In the genomic region with DNA sequence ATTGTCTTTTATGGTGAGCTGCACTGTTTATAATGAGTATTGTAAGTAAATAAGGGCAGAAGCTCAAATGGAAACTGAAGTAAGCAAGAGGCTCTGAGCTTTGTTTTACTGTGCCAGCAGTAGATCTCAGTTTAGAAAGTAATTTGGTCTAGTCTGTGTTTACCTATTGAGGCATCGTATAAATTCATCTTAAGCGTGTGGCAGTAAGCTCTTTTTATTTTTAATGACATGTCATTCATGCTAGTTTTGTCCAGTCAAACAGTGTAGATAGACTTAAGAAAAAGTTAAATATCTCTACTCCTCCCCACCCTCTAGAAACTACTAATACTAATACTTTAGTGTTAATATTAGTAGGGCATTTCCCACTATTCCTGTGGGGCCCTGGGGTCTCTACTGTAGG, we compare ENCODE assay signal across 8 cellular contexts. TPM values are rescaled to one million over a fixed set of nuclear protein-coding genes. Genes with fewer than 3 reads are reported as not detected.
DNase-seq lines count a peak whose midpoint lies in the region; ATAC-seq, FAIRE-seq and TF ChIP-seq lines count a peak whose summit lies in the region.

No MANE protein-coding gene starts in this region.

- no peak for DNase-seq in activated naive CD4-positive, alpha-beta T cell treated with anti-CD3 and anti-CD28 coated beads, Interleukin-2, amount 10 ng/mL, durations not matched to agents 7 days and 5 days
- DNase-seq in activated naive CD4-positive, alpha-beta T cell (lab: John Stamatoyannopoulos, UW): no peak
- DNase-seq in kidney: no peak
- DNase-seq in upper lobe of right lung: no peak
- no peak for DNase-seq in effector CD4-positive, alpha-beta T cell
- DNase-seq in NCI-H1092 (lab: John Stamatoyannopoulos, UW): no peak

- peak overlapping the region; percentile 42 to 92 for H3K9ac ChIP-seq in kidney (ENCODE audit: low read length in 2 of 2)

- no peaks in the 10 kb centered on the region for H3K27me3 ChIP-seq in upper lobe of right lung

- H3K4me1 ChIP-seq in kidney (ENCODE audit: control insufficient read depth in 1 of 2, insufficient read depth in 1 of 2, low read depth in 1 of 2, low read length in 2 of 2) (peaks cover 0 to 14% of the 10 kb centered on the region in 2 donors), upper lobe of right lung (peaks cover 32% of the 10 kb centered on the region)

- H3K36me3 ChIP-seq in kidney (ENCODE audit: control insufficient read depth in 1 of 2, insufficient read depth in 2 of 2, low read length in 2 of 2): no peaks in the 10 kb centered on the region
- H3K36me3 ChIP-seq in upper lobe of right lung: no peaks in the 10 kb centered on the region

- peak overlapping the region; percentile 83 for H3K4me3 Mint-ChIP-seq in activated naive CD4-positive, alpha-beta T cell treated with anti-CD3 and anti-CD28 coated beads, Interleukin-2, amount 10 ng/mL, durations not matched to agents 7 days and 5 days
- peak overlapping the region; percentile 95 for H3K4me3 Mint-ChIP-seq in activated naive CD8-positive, alpha-beta T cell

- H3K4me3 ChIP-seq in kidney (ENCODE audit: low read length in 2 of 2) (peak overlapping the region; percentile 82 to 99), upper lobe of right lung (peak overlapping the region; percentile 68)

- no peaks in the 10 kb centered on the region for H3K9me3 Mint-ChIP-seq in activated naive CD4-positive, alpha-beta T cell treated with anti-CD3 and anti-CD28 coated beads, Interleukin-2, amount 10 ng/mL, durations not matched to agents 7 days and 5 days
- H3K9me3 Mint-ChIP-seq in activated naive CD8-positive, alpha-beta T cell (ENCODE audit: low read depth): no peaks in the 10 kb centered on the region

- intact Hi-C loops in kidney (cut with DNase I) (no loop called here), upper lobe of right lung (cut with DNase I) (no loop called here)

- H3K27ac ChIP-seq in kidney (ENCODE audit: low read depth in 2 of 2, low read length in 2 of 2): no peak overlapping the region
- H3K27ac ChIP-seq in upper lobe of right lung: no peak overlapping the region

- CTCF ChIA-PET in activated naive CD4-positive, alpha-beta T cell treated with anti-CD3 and anti-CD28 coated beads, Interleukin-2, amount 10 ng/mL, durations not matched to agents 7 days and 5 days (lab: Charles Lee): interaction anchor here (0.7 to 1.8 kb wide), 6 partner anchors 11 to 170 kb away, joined by 3 to 5 read pairs (median 4); no protein-coding TSS in a partner anchor

- peaks cover 19% of the 10 kb centered on the region for H3K36me3 Mint-ChIP-seq in activated naive CD4-positive, alpha-beta T cell treated with anti-CD3 and anti-CD28 coated beads, Interleukin-2, amount 10 ng/mL, durations not matched to agents 7 days and 5 days
- H3K36me3 Mint-ChIP-seq in activated naive CD8-positive, alpha-beta T cell: peaks cover 5% of the 10 kb centered on the region

- FAIRE-seq in kidney (lab: Jason Lieb, UNC): no peak

- H3K4me1 Mint-ChIP-seq in activated naive CD4-positive, alpha-beta T cell treated with anti-CD3 and anti-CD28 coated beads, Interleukin-2, amount 10 ng/mL, durations not matched to agents 7 days and 5 days: peaks cover 58% of the 10 kb centered on the region
- H3K4me1 Mint-ChIP-seq in activated naive CD8-positive, alpha-beta T cell (ENCODE audit: low read depth): peaks cover 53% of the 10 kb centered on the region

- no peak overlapping the region for H3K27ac Mint-ChIP-seq in activated naive CD4-positive, alpha-beta T cell treated with anti-CD3 and anti-CD28 coated beads, Interleukin-2, amount 10 ng/mL, durations not matched to agents 7 days and 5 days
- no peak overlapping the region for H3K27ac Mint-ChIP-seq in activated naive CD8-positive, alpha-beta T cell

- ATAC-seq in upper lobe of right lung (no peak), GM21423 (IDR thresholded peaks at IDR 0.05; ENCODE audit: unreplicated experiment) (no peak)

- H3K9me3 ChIP-seq in kidney (ENCODE audit: control insufficient read depth in 1 of 2, low read length in 2 of 2) (no peaks in the 10 kb centered on the region), upper lobe of right lung (no peaks in the 10 kb centered on the region)

- H3K27me3 Mint-ChIP-seq in activated naive CD4-positive, alpha-beta T cell treated with anti-CD3 and anti-CD28 coated beads, Interleukin-2, amount 10 ng/mL, durations not matched to agents 7 days and 5 days: no peaks in the 10 kb centered on the region
- no peaks in the 10 kb centered on the region for H3K27me3 Mint-ChIP-seq in activated naive CD8-positive, alpha-beta T cell

- no peak for TF ChIP-seq CTCF in kidney (IDR thresholded peaks at IDR 0.05; ENCODE audit: borderline replicate concordance, extremely low read depth, insufficient read depth)
- TF ChIP-seq CTCF in upper lobe of right lung (IDR thresholded peaks at IDR 0.05): no peak

RNA-seq across cellular contexts. Expression of a gene that starts 2.0 kb away (rescaled TPM):
- total RNA-seq in kidney (46.3 TPM), upper lobe of right lung (85.0 TPM)
- polyA plus RNA-seq in kidney (ENCODE audit: insufficient read depth, low read depth, low replicate concordance): 17.2 TPM
